In the genomic region with DNA sequence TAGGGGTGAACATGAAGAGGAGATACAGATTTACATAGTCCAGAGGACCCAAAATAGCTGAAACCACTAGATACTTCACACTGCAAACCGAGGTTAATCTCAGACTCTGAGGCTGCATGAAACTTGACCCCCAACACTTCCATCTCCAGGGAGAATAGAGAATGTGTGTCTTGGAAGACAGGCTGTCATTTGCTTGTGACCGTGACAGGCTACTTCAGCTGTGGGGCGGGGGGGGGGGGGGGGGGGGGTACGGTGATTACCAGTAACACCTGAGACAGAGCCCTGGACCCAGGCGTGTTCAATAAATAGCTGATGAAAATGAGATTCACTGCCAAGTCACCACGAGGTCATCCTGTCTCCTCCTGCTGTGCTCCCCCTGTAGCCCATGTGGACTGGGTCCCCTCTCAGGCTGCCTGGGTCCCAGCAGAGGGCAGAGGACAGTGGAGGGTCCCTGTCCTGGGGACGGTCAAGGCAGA, we compare ENCODE assay signal across 18 cellular contexts. TPM values are rescaled to one million over a fixed set of nuclear protein-coding genes. Genes with fewer than 3 reads are reported as not detected.
DNase-seq lines count a peak whose midpoint lies in the region; ATAC-seq and TF ChIP-seq lines count a peak whose summit lies in the region.
"Had no signal": no experiment of that assay in that cellular context is flagged by ENCODE, and none has a peak within 500 bp of the region (broad histone marks: within the 10 kb centered on the region; RNA-seq: fewer than 3 reads in every experiment).

No MANE protein-coding gene starts in this region.

- TF ChIP-seq POLR2A in spleen (IDR thresholded peaks at IDR 0.05): no peak

- H3K9me3 Mint-ChIP-seq in activated CD4-positive, alpha-beta T cell treated with anti-CD3 and anti-CD28 coated beads, Interleukin-2, amount 10 ng/mL, durations not matched to agents 24 days and 14 days: no peaks in the 10 kb centered on the region
- H3K9me3 Mint-ChIP-seq: GM23338; neural crest cell; stimulated activated effector memory CD8-positive, alpha-beta T cell treated with anti-CD3 and anti-CD28 coated beads, Interleukin-12 subunit alpha, Interleukin-12 subunit beta, amount 100 ng/mL, for 72 hours had no signal

- no peak overlapping the region for H3K27ac Mint-ChIP-seq in activated CD4-positive, alpha-beta T cell treated with anti-CD3 and anti-CD28 coated beads, Interleukin-2, amount 10 ng/mL, durations not matched to agents 24 days and 14 days
- H3K27ac Mint-ChIP-seq: GM23338; stimulated activated effector memory CD8-positive, alpha-beta T cell treated with anti-CD3 and anti-CD28 coated beads, Interleukin-12 subunit alpha, Interleukin-12 subunit beta, amount 100 ng/mL, for 72 hours had no signal

- peaks cover 19% of the 10 kb centered on the region for H3K4me1 Mint-ChIP-seq in activated CD4-positive, alpha-beta T cell treated with anti-CD3 and anti-CD28 coated beads, Interleukin-2, amount 10 ng/mL, durations not matched to agents 24 days and 14 days

- peaks cover 0 to 24% (median 13%) of the 10 kb centered on the region in 6 donors for H3K4me1 ChIP-seq in spleen
- H3K4me1 ChIP-seq: colonic mucosa had no signal

- peaks cover under 1% of the 10 kb centered on the region for H3K36me3 Mint-ChIP-seq in activated CD4-positive, alpha-beta T cell treated with anti-CD3 and anti-CD28 coated beads, Interleukin-2, amount 10 ng/mL, durations not matched to agents 24 days and 14 days (ENCODE audit: low read depth)
- H3K36me3 Mint-ChIP-seq: stimulated activated effector memory CD8-positive, alpha-beta T cell treated with anti-CD3 and anti-CD28 coated beads, Interleukin-12 subunit alpha, Interleukin-12 subunit beta, amount 100 ng/mL, for 72 hours had no signal

- peaks cover 0 to 25% (median 0%) of the 10 kb centered on the region in 7 donors for H3K27me3 ChIP-seq in spleen (replicated peaks in 1 of 7)
- H3K27me3 ChIP-seq: colonic mucosa had no signal

- in situ Hi-C loops in GM13977 (cut with MboI; ENCODE audit: low pct_unique_long_range_greater_than_20kb, low sequenced_read_pairs, unreplicated experiment): no loop called here

- 78 to 82% (median 81%) methylated on average over 5 to 7 of the region's 7 CpGs for WGBS in spleen, 5 donors

- no peaks in the 10 kb centered on the region for H3K36me3 ChIP-seq in spleen
- H3K36me3 ChIP-seq: colonic mucosa had no signal

- H3K27me3 Mint-ChIP-seq in activated CD4-positive, alpha-beta T cell treated with anti-CD3 and anti-CD28 coated beads, Interleukin-2, amount 10 ng/mL, durations not matched to agents 24 days and 14 days: peaks cover 70% of the 10 kb centered on the region

- no peak overlapping the region for H3K4me3 Mint-ChIP-seq in activated CD4-positive, alpha-beta T cell treated with anti-CD3 and anti-CD28 coated beads, Interleukin-2, amount 10 ng/mL, durations not matched to agents 24 days and 14 days
- H3K4me3 Mint-ChIP-seq: GM23338; neural crest cell; stimulated activated effector memory CD8-positive, alpha-beta T cell treated with anti-CD3 and anti-CD28 coated beads, Interleukin-12 subunit alpha, Interleukin-12 subunit beta, amount 100 ng/mL, for 72 hours had no signal

- ATAC-seq in GM19438 (IDR thresholded peaks at IDR 0.05; ENCODE audit: low read depth, unreplicated experiment) (peak; percentile 52), HG02763 (IDR thresholded peaks at IDR 0.05; ENCODE audit: unreplicated experiment) (peak; percentile 45), HG03520 (IDR thresholded peaks at IDR 0.05; ENCODE audit: unreplicated experiment) (peak; percentile 36)
- ATAC-seq: GM23338; left colon; stimulated activated effector memory CD8-positive, alpha-beta T cell treated with anti-CD3 and anti-CD28 coated beads, Interleukin-12 subunit alpha, Interleukin-12 subunit beta, amount 100 ng/mL, for 72 hours had no signal

- no peak overlapping the region for H3K27ac ChIP-seq in spleen
- H3K27ac ChIP-seq: colonic mucosa, SK-N-MC had no signal

- intact Hi-C loops in spleen (cut with DNase I; ENCODE audit: low total_unique reads): no loop called here
- intact Hi-C loops in activated CD4-positive, alpha-beta T cell treated with anti-CD3 and anti-CD28 coated beads, Interleukin-2, amount 10 ng/mL, durations not matched to agents 24 days and 14 days (cut with micrococcal nuclease): no loop called here

- DNase-seq in GM13977 (ENCODE audit: low spot score): peak; percentile 35
- DNase-seq in NK-92 (lab: John Stamatoyannopoulos, UW; ENCODE audit: unreplicated experiment): no peak
- no peak for DNase-seq in spleen
- DNase-seq in stimulated activated CD4-positive, alpha-beta T cell treated with anti-CD3 and anti-CD28 coated beads, Interleukin-2, amount 100 ng/mL, for 24 hours: no peak
- no peak for DNase-seq in activated CD4-positive, alpha-beta T cell treated with anti-CD3 and anti-CD28 coated beads, Interleukin-2, amount 10 ng/mL, durations not matched to agents 24 days and 14 days
- DNase-seq: activated CD4-positive, alpha-beta T cell treated with anti-CD3 and anti-CD28 coated beads for 4 hours; activated naive CD4-positive, alpha-beta T cell; colonic mucosa; left colon; NCI-H446 treated with DMSO at 0.1 percent for 48 hours; stimulated activated CD4-positive, alpha-beta T cell treated with anti-CD3 and anti-CD28 coated beads, Interleukin-15, amount 100 ng/mL, for 24 hours had no signal

- H3K4me3 ChIP-seq in spleen: no peak overlapping the region
- H3K4me3 ChIP-seq: colonic mucosa, GM23338, SK-N-MC had no signal

- TF ChIP-seq CTCF in GM13977 (IDR thresholded peaks at IDR 0.05; ENCODE audit: extremely low read depth, insufficient read depth, missing control alignments) (no peak), spleen (IDR thresholded peaks at IDR 0.05 in 8 of 11, conservative IDR thresholded peaks at IDR 0.05 in 3 of 11) (no peak)

- no peaks in the 10 kb centered on the region for H3K9me3 ChIP-seq in spleen
- H3K9me3 ChIP-seq: colonic mucosa had no signal

RNA-seq across cellular contexts. Expression of a gene that starts 5.7 kb away (rescaled TPM):
- total RNA-seq in spleen: 10 to 100 TPM in 5 of 7 donors, 1 to 10 TPM in 2; 7.5 to 30.5 (median 16.2) TPM
- polyA plus RNA-seq in spleen: 1 to 10 TPM; 1.5 to 5.3 (median 2.0) TPM
- total RNA-seq in activated CD4-positive, alpha-beta T cell treated with anti-CD3 and anti-CD28 coated beads, Interleukin-2, amount 10 ng/mL, durations not matched to agents 24 days and 14 days: 3.7 and 3.8 TPM in 2 replicates
